Comparison of ENCODE assay signal across 8 cellular contexts in genomic region chr2:27133905-27134780, GRCh38. TPM values are rescaled to one million over a fixed set of nuclear protein-coding genes. Genes with fewer than 3 reads are reported as not detected.
DNase-seq lines count a peak whose midpoint lies in the region; ATAC-seq and TF ChIP-seq lines count a peak whose summit lies in the region.

PREB (minus strand) TSS chr2:27134636; CDS start chr2:27134421, 215 bp downstream.

- H3K27ac ChIP-seq in osteoblast (ENCODE audit: low read depth, low read length) = peak within 1 kb of the TSS; percentile 80
- H3K27ac ChIP-seq in thoracic aorta = peak within 1 kb of the TSS; percentile 78 to 80

- TF ChIP-seq CTCF in GM10248 (IDR thresholded peaks at IDR 0.05; ENCODE audit: control extremely low read depth, extremely low read depth, low read depth, missing control alignments) (peak; percentile 43), osteoblast (IDR thresholded peaks at IDR 0.05; ENCODE audit: extremely low read depth, low read depth, low read length) (peak; percentile 50), thoracic aorta (IDR thresholded peaks at IDR 0.05) (no peak)

- CTCF ChIA-PET in GM10248 (lab: Yijun Ruan, JAX) = interaction anchor here (0.8 to 2.7 kb wide), 16 partner anchors 10 to 172 kb away, joined by 3 to 22 read pairs (median 4); partner anchors contain the start of gene ABHD1

- peak; percentile 100 for DNase-seq in GM10248 (ENCODE audit: extremely low spot score)
- DNase-seq in NCI-H1092 treated with DMSO at 0.1 percent for 48 hours (lab: John Stamatoyannopoulos, UW) = peak; percentile 86
- peak; percentile 89 for DNase-seq in SKM-1 (lab: John Stamatoyannopoulos, UW; ENCODE audit: unreplicated experiment)
- DNase-seq in activated naive CD4-positive, alpha-beta T cell treated with anti-CD3 and anti-CD28 coated beads, Interleukin-2, amount 50 U/mL, for 72 hours (ENCODE audit: low spot score in 2 of 2) = peak; percentile 99 to 100
- peak; percentile 94 for DNase-seq in glomerular visceral epithelial cell (ENCODE audit: extremely low spot score)
- DNase-seq in osteoblast (ENCODE audit: insufficient read length, low spot score, missing footprints) = peak; percentile 100
- peak; percentile 78 for DNase-seq in thoracic aorta (ENCODE audit: low spot score)

- peaks cover 32% of the 10 kb centered on the region for H3K36me3 ChIP-seq in osteoblast (ENCODE audit: insufficient read depth, low read length)
- peaks cover 19% of the 10 kb centered on the region for H3K36me3 ChIP-seq in thoracic aorta

- H3K9me3 ChIP-seq in osteoblast (ENCODE audit: low read depth, low read length) (no peaks in the 10 kb centered on the region), thoracic aorta (no peaks in the 10 kb centered on the region)

- peak within 1 kb of the TSS; percentile 99 for H3K4me3 ChIP-seq in osteoblast (ENCODE audit: insufficient read depth, low read length)
- peak within 1 kb of the TSS; percentile 89 for H3K4me3 ChIP-seq in thoracic aorta

- ATAC-seq in HG02588 (IDR thresholded peaks at IDR 0.05; ENCODE audit: unreplicated experiment) (peak; percentile 84), thoracic aorta (ENCODE audit: insufficient number of reproducible peaks, low FRiP score, low read depth) (peak; percentile 69)
- peak; percentile 96 to 97 for ATAC-seq in activated naive CD4-positive, alpha-beta T cell treated with anti-CD3 and anti-CD28 coated beads, Interleukin-2, amount 50 U/mL, for 72 hours

- peaks cover 22% of the 10 kb centered on the region for H3K79me2 ChIP-seq in osteoblast (ENCODE audit: insufficient read depth, low read length)

- H3K27ac Mint-ChIP-seq in activated naive CD4-positive, alpha-beta T cell treated with anti-CD3 and anti-CD28 coated beads, Interleukin-2, amount 50 U/mL, for 72 hours = peak within 1 kb of the TSS; percentile 91 to 98

- H3K4me1 ChIP-seq in osteoblast (ENCODE audit: insufficient read depth, low read length) (peaks cover 8% of the 10 kb centered on the region), thoracic aorta (ENCODE audit: control insufficient read depth in 1 of 2, low read depth in 2 of 2) (peaks cover 8 to 19% of the 10 kb centered on the region in 2 donors)

- POLR2A ChIA-PET in GM10248 (lab: Yijun Ruan, JAX) = interaction anchor here (1.1 kb wide), 1 partner anchor 228 kb away, joined by 3 read pairs; no protein-coding TSS in a partner anchor

- H3K27me3 ChIP-seq in osteoblast (ENCODE audit: insufficient read depth, low read length) = peaks cover under 1% of the 10 kb centered on the region
- H3K27me3 ChIP-seq in thoracic aorta (replicated peaks; ENCODE audit: insufficient read depth) = no peaks in the 10 kb centered on the region

- peaks cover 26% of the 10 kb centered on the region for H4K20me1 ChIP-seq in osteoblast (ENCODE audit: insufficient read depth, low read length)

- peak within 1 kb of the TSS; percentile 89 for H2AFZ ChIP-seq in osteoblast (ENCODE audit: low read length)

- H3K36me3 Mint-ChIP-seq in activated naive CD4-positive, alpha-beta T cell treated with anti-CD3 and anti-CD28 coated beads, Interleukin-2, amount 50 U/mL, for 72 hours = peaks cover 14 to 16% of the 10 kb centered on the region in 2 donors

- H3K4me2 ChIP-seq in osteoblast (ENCODE audit: insufficient read depth, low read length) = peak within 1 kb of the TSS; percentile 88

- H3K9me3 Mint-ChIP-seq in activated naive CD4-positive, alpha-beta T cell treated with anti-CD3 and anti-CD28 coated beads, Interleukin-2, amount 50 U/mL, for 72 hours = no peaks in the 10 kb centered on the region

RNA-seq across cellular contexts. Expression of gene PREB, which starts in this region (rescaled TPM):
- total RNA-seq in activated naive CD4-positive, alpha-beta T cell treated with anti-CD3 and anti-CD28 coated beads, Interleukin-2, amount 50 U/mL, for 72 hours = 10 to 100 TPM; 49.8 to 52.9 TPM
- total RNA-seq in osteoblast = 42.4 and 45.2 TPM in 2 replicates
- 10 to 100 TPM; 64.3 to 92.3 TPM for total RNA-seq in thoracic aorta

Comparison
In these comparisons a context has a peak if more than half of its experiments do, and no peak if none do; other contexts are left out.
1. Peak in every context shown above with its lines: DNase-seq, ATAC-seq, H3K4me3 ChIP-seq and H3K27ac ChIP-seq.